30 cellular contexts compared by ENCODE assay signal in genomic region chr1:169064103-169064502, GRCh38.
"Had no signal": no experiment of that assay in that cellular context is flagged by ENCODE, and none has a peak within 500 bp of the region (broad histone marks: within the 10 kb centered on the region; RNA-seq: fewer than 3 reads in every experiment).

No MANE protein-coding gene starts in this region.

- H3K36me3 ChIP-seq: left lung, lower lobe of right lung, neural progenitor cell, neutrophil, right atrium auricular region, spleen, suprapubic skin, thoracic aorta, tibial artery, upper lobe of right lung had no signal

- H3K4me1 ChIP-seq: neural progenitor cell, suprapubic skin, tibial artery, upper lobe of right lung had no signal

- H3K27ac ChIP-seq: hepatocyte, left lung, lower lobe of right lung, neural progenitor cell, neutrophil, parathyroid adenoma, psoas muscle, right atrium auricular region, skin epidermis, spleen, suprapubic skin, thoracic aorta, tibial artery, upper lobe of right lung had no signal

- DNase-seq: kidney; left colon; left lung; lower lobe of right lung; mammary epithelial cell; mesendoderm; naive B cell; natural killer cell; nephron progenitor cell; occipital lobe; psoas muscle; spleen; stimulated activated CD4-positive, alpha-beta T cell treated with anti-CD3 and anti-CD28 coated beads, Interleukin-4, amount 100 ng/mL, for 24 hours; stimulated activated naive CD4-positive, alpha-beta T cell; tibial artery; trophoblast cell; upper lobe of right lung had no signal

- H2AFZ ChIP-seq: hepatocyte, neural progenitor cell, parathyroid adenoma had no signal

- H3K27ac Mint-ChIP-seq: mesothelial cell of epicardium; naive B cell; natural killer cell; nephron progenitor cell; neural progenitor cell; stimulated activated effector memory CD8-positive, alpha-beta T cell treated with anti-CD3 and anti-CD28 coated beads, Interleukin-12 subunit alpha, Interleukin-12 subunit beta, amount 100 ng/mL, for 72 hours; stimulated activated naive CD8-positive, alpha-beta T cell treated with anti-CD3 and anti-CD28 coated beads, Interleukin-15, Interleukin-2, amounts not matched to agents 100 ng/mL and 50 ng/mL, for 24 hours had no signal

- H3K9me3 ChIP-seq: neutrophil, upper lobe of right lung had no signal

- H3K4me3 ChIP-seq: hepatocyte, left lung, lower lobe of right lung, neural progenitor cell, psoas muscle, right atrium auricular region, skin epidermis, spleen, suprapubic skin, thoracic aorta, tibial artery, upper lobe of right lung had no signal

- H3K9ac ChIP-seq: neural progenitor cell, parathyroid adenoma had no signal

- H3K36me3 Mint-ChIP-seq: neural progenitor cell; stimulated activated effector memory CD8-positive, alpha-beta T cell treated with anti-CD3 and anti-CD28 coated beads, Interleukin-12 subunit alpha, Interleukin-12 subunit beta, amount 100 ng/mL, for 72 hours had no signal

- H3K27me3 ChIP-seq: hepatocyte, left lung, neural progenitor cell, neutrophil, right atrium auricular region, spleen, suprapubic skin, tibial artery, upper lobe of right lung had no signal

- H3K4me3 Mint-ChIP-seq: mesothelial cell of epicardium; naive B cell; natural killer cell; nephron progenitor cell; neural progenitor cell; stimulated activated effector memory CD8-positive, alpha-beta T cell treated with anti-CD3 and anti-CD28 coated beads, Interleukin-12 subunit alpha, Interleukin-12 subunit beta, amount 100 ng/mL, for 72 hours; stimulated activated naive CD8-positive, alpha-beta T cell treated with anti-CD3 and anti-CD28 coated beads, Interleukin-15, Interleukin-2, amounts not matched to agents 100 ng/mL and 50 ng/mL, for 24 hours had no signal

- H3K4me1 Mint-ChIP-seq: naive B cell; stimulated activated effector memory CD8-positive, alpha-beta T cell treated with anti-CD3 and anti-CD28 coated beads, Interleukin-12 subunit alpha, Interleukin-12 subunit beta, amount 100 ng/mL, for 72 hours had no signal

- H3K4me2 ChIP-seq: hepatocyte, neural progenitor cell had no signal

- FAIRE-seq: kidney, urothelium cell line had no signal

- H3K79me2 ChIP-seq: hepatocyte, parathyroid adenoma had no signal

- H3K27me3 Mint-ChIP-seq: stimulated activated naive CD8-positive, alpha-beta T cell treated with anti-CD3 and anti-CD28 coated beads, Interleukin-15, Interleukin-2, amounts not matched to agents 100 ng/mL and 50 ng/mL, for 24 hours had no signal

- ATAC-seq: left colon; left lung; lower lobe of right lung; natural killer cell; psoas muscle; sciatic nerve; stimulated activated effector memory CD8-positive, alpha-beta T cell treated with anti-CD3 and anti-CD28 coated beads, Interleukin-12 subunit alpha, Interleukin-12 subunit beta, amount 100 ng/mL, for 72 hours; upper lobe of right lung had no signal
